Comparison of ENCODE assay signal across 32 cellular contexts in the genomic region with DNA sequence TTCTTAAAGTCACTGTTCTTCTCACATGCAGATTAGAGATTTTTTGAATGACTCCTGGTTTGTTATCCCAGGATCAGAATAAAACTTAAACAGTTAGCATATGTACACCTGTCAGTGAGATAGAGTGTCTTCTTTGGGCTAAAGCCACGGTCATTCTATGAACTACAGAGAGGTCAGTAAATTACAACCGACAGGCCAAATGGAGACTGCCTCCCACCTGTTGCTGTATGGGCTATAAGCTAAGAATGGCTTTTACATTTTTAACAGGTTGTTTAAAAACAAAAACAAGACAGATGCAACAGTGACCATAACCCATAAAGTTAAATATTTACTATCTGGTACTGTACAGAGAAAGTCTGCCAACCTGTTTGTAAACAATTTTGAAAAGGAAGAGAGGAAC.
"Had no signal": no experiment of that assay in that cellular context is flagged by ENCODE, and none has a peak within 500 bp of the region (broad histone marks: within the 10 kb centered on the region; RNA-seq: fewer than 3 reads in every experiment).

No MANE protein-coding gene starts in this region.

- H3K9me3 ChIP-seq: ascending aorta had no signal

- H3K27ac ChIP-seq: ascending aorta, cardiac muscle cell, WERI-Rb-1 had no signal

- DNase-seq: activated CD4-positive, alpha-beta memory T cell treated with anti-CD3 and anti-CD28 coated beads, Interleukin-2, amount 10 ng/mL, durations not matched to agents 7 days and 5 days; activated CD4-positive, alpha-beta T cell treated with anti-CD3 and anti-CD28 coated beads for 1 hour; activated CD4-positive, alpha-beta T cell treated with anti-CD3 and anti-CD28 coated beads for 36 hours; activated CD4-positive, alpha-beta T cell treated with anti-CD3 and anti-CD28 coated beads for 48 hours; activated CD4-positive, alpha-beta T cell treated with anti-CD3 and anti-CD28 coated beads, Interleukin-2, amount 10 ng/mL, durations not matched to agents 7 days and 5 days; activated CD4-positive, alpha-beta T cell treated with anti-CD3 and anti-CD28 coated beads, Interleukin-2, amount 50 U/mL, for 48 hours; activated CD4-positive, CD25-positive, alpha-beta regulatory T cell; activated CD8-positive, alpha-beta memory T cell treated with anti-CD3 and anti-CD28 coated beads for 24 hours; activated CD8-positive, alpha-beta memory T cell treated with anti-CD3 and anti-CD28 coated beads, Interleukin-2, amount 10 ng/mL, durations not matched to agents 7 days and 5 days; activated CD8-positive, alpha-beta memory T cell treated with anti-CD3 and anti-CD28 coated beads, Interleukin-2, amount 50 U/mL, for 48 hours; activated CD8-positive, alpha-beta T cell treated with anti-CD3 and anti-CD28 coated beads, Interleukin-2, amount 10 ng/mL, durations not matched to agents 7 days and 5 days; activated effector memory CD4-positive, alpha-beta T cell treated with Interleukin-2 at 50 U/mL for 16 hours; activated gamma-delta T cell; activated naive CD4-positive, alpha-beta T cell treated with anti-CD3 and anti-CD28 coated beads, Interleukin-2, amount 10 ng/mL, durations not matched to agents 7 days and 5 days; activated naive CD4-positive, alpha-beta T cell treated with Interleukin-2 at 50 U/mL for 16 hours; activated naive CD8-positive, alpha-beta T cell treated with anti-CD3 and anti-CD28 coated beads, Interleukin-2, amount 10 ng/mL, durations not matched to agents 7 days and 5 days; activated naive CD8-positive, alpha-beta T cell treated with anti-CD3 and anti-CD28 coated beads, Interleukin-2, amount 50 U/mL, for 24 hours; activated T-cell treated with anti-CD3 and anti-CD28 coated beads, Interleukin-2, amount 50 U/mL, for 24 hours; activated T-cell treated with anti-CD3 and anti-CD28 coated beads, Interleukin-2, amount 50 U/mL, for 48 hours; amygdala; anterior cingulate cortex; caudate nucleus; cerebellar nuclear complex; T-helper 2 cell; T-helper 9 cell; WERI-Rb-1 had no signal

- H3K4me3 ChIP-seq: ascending aorta, cardiac muscle cell had no signal

- ATAC-seq: activated CD4-positive, alpha-beta T cell treated with anti-CD3 and anti-CD28 coated beads for 36 hours; activated CD4-positive, CD25-positive, alpha-beta regulatory T cell treated with anti-CD3 and anti-CD28 coated beads, Interleukin-2, amount 50 U/mL, for 24 hours; activated CD8-positive, alpha-beta memory T cell treated with anti-CD3 and anti-CD28 coated beads, Interleukin-2, amount 10 ng/mL, durations not matched to agents 7 days and 5 days; activated CD8-positive, alpha-beta T cell treated with anti-CD3 and anti-CD28 coated beads, Interleukin-2, amount 10 ng/mL, durations not matched to agents 7 days and 5 days; activated naive CD8-positive, alpha-beta T cell treated with anti-CD3 and anti-CD28 coated beads, Interleukin-2, amount 50 U/mL, for 24 hours; WTC11 had no signal

- H3K27me3 ChIP-seq: ascending aorta, cardiac muscle cell had no signal

- H3K4me1 ChIP-seq: ascending aorta had no signal

- FAIRE-seq: bronchial epithelial cell, TTC549 had no signal

- H3K36me3 ChIP-seq: ascending aorta, cardiac muscle cell, WERI-Rb-1 had no signal
